In genomic region chr19:12733369-12733896, GRCh38 we compare ENCODE assay signal across 7 cellular contexts. TPM values are rescaled to one million over a fixed set of nuclear protein-coding genes. Genes with fewer than 3 reads are reported as not detected.
DNase-seq lines count a peak whose midpoint lies in the region; ATAC-seq and TF ChIP-seq lines count a peak whose summit lies in the region.

No MANE protein-coding gene starts in this region.

- H3K4me2 ChIP-seq in MM.1S (ENCODE audit: low read depth, low read length): peak overlapping the region; percentile 98

- H3K4me1 ChIP-seq in MM.1S (ENCODE audit: low read length) (peaks cover 15% of the 10 kb centered on the region), rectal smooth muscle tissue (ENCODE audit: control insufficient read depth, insufficient read depth, low read length) (peaks cover 21% of the 10 kb centered on the region)

- DNase-seq in MM.1S: peak; percentile 69
- peak; percentile 81 for DNase-seq in activated CD8-positive, alpha-beta memory T cell treated with anti-CD3 and anti-CD28 coated beads, Interleukin-2, amount 10 ng/mL, durations not matched to agents 7 days and 5 days
- peak; percentile 49 for DNase-seq in fibroblast of pulmonary artery (ENCODE audit: low read depth)
- no peak for DNase-seq in SHP77 treated with DMSO at 0.1 percent for 48 hours (lab: John Stamatoyannopoulos, UW)
- no peak for DNase-seq in HK-2 (ENCODE audit: unreplicated experiment)

- peak overlapping the region; percentile 82 for H3K4me3 ChIP-seq in GM08714 (ENCODE audit: low read length)
- H3K4me3 ChIP-seq in MM.1S (ENCODE audit: low read length): peak overlapping the region; percentile 100
- H3K4me3 ChIP-seq in fibroblast of pulmonary artery (replicated peaks; ENCODE audit: low read depth, low read length): peak overlapping the region; percentile 98
- H3K4me3 ChIP-seq in rectal smooth muscle tissue (ENCODE audit: low read length): peak overlapping the region; percentile 63

- peak overlapping the region; percentile 92 for H3K4me3 Mint-ChIP-seq in activated CD8-positive, alpha-beta memory T cell treated with anti-CD3 and anti-CD28 coated beads, Interleukin-2, amount 10 ng/mL, durations not matched to agents 7 days and 5 days

- no peak for ATAC-seq in activated CD8-positive, alpha-beta memory T cell treated with anti-CD3 and anti-CD28 coated beads, Interleukin-2, amount 10 ng/mL, durations not matched to agents 7 days and 5 days

- H4K20me1 ChIP-seq in MM.1S (ENCODE audit: insufficient read depth, low read length): peaks cover 21% of the 10 kb centered on the region; the same call in 1 of the 2 replicates

- H3K9me2 ChIP-seq in MM.1S (replicated peaks; ENCODE audit: insufficient read depth, low read length): no peaks in the 10 kb centered on the region

- H3K79me2 ChIP-seq in MM.1S (ENCODE audit: low read length): peaks cover 60% of the 10 kb centered on the region

- H3K4me1 Mint-ChIP-seq in activated CD8-positive, alpha-beta memory T cell treated with anti-CD3 and anti-CD28 coated beads, Interleukin-2, amount 10 ng/mL, durations not matched to agents 7 days and 5 days: peaks cover 49% of the 10 kb centered on the region

- TF ChIP-seq CTCF in MM.1S (IDR thresholded peaks at IDR 0.05; ENCODE audit: low read length): peak; percentile 82
- TF ChIP-seq CTCF in fibroblast of pulmonary artery (IDR thresholded peaks at IDR 0.05; ENCODE audit: low read length, missing control alignments): peak; percentile 34

- H3K27ac ChIP-seq in MM.1S (ENCODE audit: low read length): peak overlapping the region; percentile 80
- peak overlapping the region; percentile 93 for H3K27ac ChIP-seq in rectal smooth muscle tissue (ENCODE audit: low read depth, low read length)

- H3K36me3 ChIP-seq in MM.1S (replicated peaks; ENCODE audit: insufficient read depth, low read length) (peaks cover 6% of the 10 kb centered on the region), rectal smooth muscle tissue (ENCODE audit: control insufficient read depth, insufficient read depth, low read length) (peaks cover 24% of the 10 kb centered on the region)

- no peak overlapping the region for H2AFZ ChIP-seq in MM.1S (ENCODE audit: low read length)

- no peaks in the 10 kb centered on the region for H3K9me3 ChIP-seq in MM.1S (replicated peaks; ENCODE audit: insufficient read depth, low read length)

- peaks cover 32% of the 10 kb centered on the region for H3K36me3 Mint-ChIP-seq in activated CD8-positive, alpha-beta memory T cell treated with anti-CD3 and anti-CD28 coated beads, Interleukin-2, amount 10 ng/mL, durations not matched to agents 7 days and 5 days

- CTCF ChIA-PET in activated CD8-positive, alpha-beta memory T cell treated with anti-CD3 and anti-CD28 coated beads, Interleukin-2, amount 10 ng/mL, durations not matched to agents 7 days and 5 days (lab: Charles Lee): interaction anchor here (0.6 to 2.9 kb wide), 29 partner anchors 9 to 244 kb away, joined by 3 to 58 read pairs (median 3); partner anchors contain the start of genes FBXW9, HOOK2, JUNB and RNASEH2A

- no peaks in the 10 kb centered on the region for H3K27me3 Mint-ChIP-seq in activated CD8-positive, alpha-beta memory T cell treated with anti-CD3 and anti-CD28 coated beads, Interleukin-2, amount 10 ng/mL, durations not matched to agents 7 days and 5 days

- peak overlapping the region; percentile 99 for H3K9ac ChIP-seq in MM.1S (ENCODE audit: low read length)
- H3K9ac ChIP-seq in rectal smooth muscle tissue (ENCODE audit: low read length): peak overlapping the region; percentile 7

- H3K27me3 ChIP-seq in MM.1S (replicated peaks; ENCODE audit: insufficient read depth, low read length) (no peaks in the 10 kb centered on the region), rectal smooth muscle tissue (ENCODE audit: control insufficient read depth, insufficient read depth, low read length) (no peaks in the 10 kb centered on the region)

- no peaks in the 10 kb centered on the region for H3K9me3 Mint-ChIP-seq in activated CD8-positive, alpha-beta memory T cell treated with anti-CD3 and anti-CD28 coated beads, Interleukin-2, amount 10 ng/mL, durations not matched to agents 7 days and 5 days (ENCODE audit: low read depth)

- H3K27ac Mint-ChIP-seq in activated CD8-positive, alpha-beta memory T cell treated with anti-CD3 and anti-CD28 coated beads, Interleukin-2, amount 10 ng/mL, durations not matched to agents 7 days and 5 days: peak overlapping the region; percentile 97

- H3F3A ChIP-seq in MM.1S (ENCODE audit: insufficient read depth, low read length): peaks cover 11% of the 10 kb centered on the region; the same call in 1 of the 2 replicates

RNA-seq across cellular contexts. Expression of gene TRIR, which starts 1.1 kb away (rescaled TPM):
- total RNA-seq in activated CD8-positive, alpha-beta memory T cell treated with anti-CD3 and anti-CD28 coated beads, Interleukin-2, amount 10 ng/mL, durations not matched to agents 7 days and 5 days: 100 to 1,000 TPM; 195 to 239 TPM

RNA-seq across cellular contexts. Expression of gene GET3, which starts 3.9 kb away (rescaled TPM):
- 10 to 100 TPM; 68.6 to 84.1 TPM for total RNA-seq in activated CD8-positive, alpha-beta memory T cell treated with anti-CD3 and anti-CD28 coated beads, Interleukin-2, amount 10 ng/mL, durations not matched to agents 7 days and 5 days

RNA-seq across cellular contexts. Expression of gene TNPO2, which starts 9.7 kb away (rescaled TPM):
- total RNA-seq in activated CD8-positive, alpha-beta memory T cell treated with anti-CD3 and anti-CD28 coated beads, Interleukin-2, amount 10 ng/mL, durations not matched to agents 7 days and 5 days: 100 to 1,000 TPM; 101 to 104 TPM

RNA-seq across cellular contexts. Expression of gene BEST2, which starts 18.2 kb away (rescaled TPM):
- not detected for total RNA-seq in activated CD8-positive, alpha-beta memory T cell treated with anti-CD3 and anti-CD28 coated beads, Interleukin-2, amount 10 ng/mL, durations not matched to agents 7 days and 5 days

RNA-seq across cellular contexts. Expression of gene FBXW9, which starts 37.0 kb away (rescaled TPM):
- total RNA-seq in activated CD8-positive, alpha-beta memory T cell treated with anti-CD3 and anti-CD28 coated beads, Interleukin-2, amount 10 ng/mL, durations not matched to agents 7 days and 5 days: 1 to 10 TPM; 5.2 to 6.3 TPM

Comparison
In these comparisons a context has a peak if more than half of its experiments do, and no peak if none do; other contexts are left out.
1. DNase-seq: peak in MM.1S (single experiment), activated CD8-positive, alpha-beta memory T cell treated with anti-CD3 and anti-CD28 coated beads, Interleukin-2, amount 10 ng/mL, durations not matched to agents 7 days and 5 days (single experiment) and fibroblast of pulmonary artery (single experiment); none in SHP77 treated with DMSO at 0.1 percent for 48 hours (single experiment) and HK-2 (single experiment).
2. Peak in every context shown above with its lines, with median percentiles within 50 percentile points of each other: H3K4me3 ChIP-seq.